Comparison of ENCODE assay signal across 29 cellular contexts in genomic region chr9:135848341-135849047, GRCh38. TPM values are rescaled to one million over a fixed set of nuclear protein-coding genes. Genes with fewer than 3 reads are reported as not detected.
DNase-seq lines count a peak whose midpoint lies in the region; ATAC-seq and TF ChIP-seq lines count a peak whose summit lies in the region.
"Had no signal": no experiment of that assay in that cellular context is flagged by ENCODE, and none has a peak within 500 bp of the region (broad histone marks: within the 10 kb centered on the region; RNA-seq: fewer than 3 reads in every experiment).

No MANE protein-coding gene starts in this region.

- H3K9me3 ChIP-seq in BE2C, result no peaks in the 10 kb centered on the region
- no peaks in the 10 kb centered on the region for H3K9me3 ChIP-seq in IMR-90 (ENCODE audit: control insufficient read depth, insufficient read depth, low read length)
- H3K9me3 ChIP-seq: adrenal gland, HAP-1, right atrium auricular region had no signal

- TF ChIP-seq CTCF in BE2C (IDR thresholded peaks at IDR 0.05; ENCODE audit: low read depth, low read length), result no peak
- no peak for TF ChIP-seq CTCF in IMR-90 (conservative IDR thresholded peaks at IDR 0.05; ENCODE audit: low read depth, low read length)
- TF ChIP-seq CTCF in VCaP (conservative IDR thresholded peaks at IDR 0.05), result no peak
- TF ChIP-seq CTCF in glutamatergic neuron (IDR thresholded peaks at IDR 0.05; ENCODE audit: partially characterized antibody, unreplicated experiment), result no peak

- WGBS in IMR-90 (ENCODE audit: extremely low coverage in 2 of 2, insufficient read length in 1 of 2), 2 experiments, result 83% methylated on average over 3 of the region's 13 CpGs; no CpG with 5 or more reads in 1 of the 2 experiments

- no peak overlapping the region for H3K18ac ChIP-seq in IMR-90 (ENCODE audit: low read depth, low read length)

- intact Hi-C loops in IMR-90 (cut with micrococcal nuclease), result no loop called here

- H2AFZ ChIP-seq in IMR-90 (replicated peaks; ENCODE audit: low read length, poor library complexity), result no peak overlapping the region
- H2AFZ ChIP-seq: parathyroid adenoma had no signal

- CTCF ChIA-PET in IMR-90 (lab: Yijun Ruan, JAX), result no interaction called here

- no TSS peak for BruUV-seq in IMR-90 (replicated peaks; lab: Mats Ljungman, UMichigan)

- H3K36me3 ChIP-seq in BE2C (peaks cover 18% of the 10 kb centered on the region), IMR-90 (ENCODE audit: control insufficient read depth, insufficient read depth, low read length) (peaks cover 21% of the 10 kb centered on the region)
- H3K36me3 ChIP-seq: right atrium auricular region had no signal

- H3K27ac ChIP-seq in IMR-90 (ENCODE audit: insufficient read depth, low read length), result no peak overlapping the region
- peak overlapping the region; percentile 6; the same call in 1 of the 2 replicates for H3K27ac ChIP-seq in VCaP
- H3K27ac ChIP-seq: parathyroid adenoma, right atrium auricular region, thoracic aorta had no signal

- H3K27me3 Mint-ChIP-seq in glutamatergic neuron (ENCODE audit: unreplicated experiment), result peaks cover 4% of the 10 kb centered on the region
- H3K27me3 Mint-ChIP-seq: activated naive CD4-positive, alpha-beta T cell treated with anti-CD3 and anti-CD28 coated beads, Interleukin-2, amount 10 ng/mL, durations not matched to agents 7 days and 5 days; activated T-helper 17 cell treated with anti-CD3 and anti-CD28 coated beads, Interleukin-2, amount 50 U/mL, for 72 hours; CD8-positive, alpha-beta memory T cell; stimulated activated naive CD8-positive, alpha-beta T cell treated with anti-CD3 and anti-CD28 coated beads, Interleukin-15, amount 100 ng/mL, for 72 hours; T-helper 17 cell had no signal

- ATAC-seq in IMR-90 (ENCODE audit: low read depth), result no peak
- no peak for ATAC-seq in HG03280 (IDR thresholded peaks at IDR 0.05; ENCODE audit: unreplicated experiment)
- ATAC-seq: activated T-helper 17 cell treated with anti-CD3 and anti-CD28 coated beads, Interleukin-2, amount 50 U/mL, for 72 hours; left lobe of liver; stimulated activated naive CD8-positive, alpha-beta T cell treated with anti-CD3 and anti-CD28 coated beads, Interleukin-15, amount 100 ng/mL, for 72 hours had no signal

- in situ Hi-C loops in IMR-90 (cut with MboI; ENCODE audit: low sequenced_read_pairs), result no loop called here

- H2BK120ac ChIP-seq in IMR-90 (ENCODE audit: low read depth, low read length), result no peak overlapping the region

- H4K5ac ChIP-seq in IMR-90 (ENCODE audit: low read depth, low read length), result no peak overlapping the region

- H3K9me1 ChIP-seq in IMR-90 (ENCODE audit: insufficient read depth, low read length), result peaks cover 12% of the 10 kb centered on the region

- no peak overlapping the region for H2AK5ac ChIP-seq in IMR-90 (ENCODE audit: low read depth, low read length)

- H3K4me1 Mint-ChIP-seq in glutamatergic neuron (ENCODE audit: low read depth, unreplicated experiment), result peaks cover 13% of the 10 kb centered on the region
- H3K4me1 Mint-ChIP-seq: activated naive CD4-positive, alpha-beta T cell treated with anti-CD3 and anti-CD28 coated beads, Interleukin-2, amount 10 ng/mL, durations not matched to agents 7 days and 5 days had no signal

- no peak for TF ChIP-seq RAD21 in IMR-90 (IDR thresholded peaks at IDR 0.05; ENCODE audit: low read length)

- peak overlapping the region; percentile 42 for H2AK9ac ChIP-seq in IMR-90 (replicated peaks; ENCODE audit: low read depth, low read length, poor library complexity)

- H3K4me3 ChIP-seq in BE2C (ENCODE audit: low read depth, low read length), result no peak overlapping the region
- H3K4me3 ChIP-seq in IMR-90 (ENCODE audit: insufficient read depth, low read depth, low read length), result no peak overlapping the region
- H3K4me3 ChIP-seq: adrenal gland, HAP-1, right atrium auricular region, thoracic aorta had no signal

- dilution Hi-C loops in IMR-90 (cut with HindIII; ENCODE audit: low sequenced_read_pairs, unreplicated experiment), result no loop called here

- H3K79me1 ChIP-seq in IMR-90 (ENCODE audit: low read depth in 1 of 2, low read length in 2 of 2), result peaks cover 18 to 51% of the 10 kb centered on the region in 2 experiments

- no peak overlapping the region for H3K56ac ChIP-seq in IMR-90 (ENCODE audit: extremely low read depth, insufficient read depth, low read length)

- POLR2A ChIA-PET in IMR-90 (lab: Charles Lee; ENCODE audit: unreplicated experiment), result no interaction called here

- H3K36me3 Mint-ChIP-seq in glutamatergic neuron (ENCODE audit: unreplicated experiment), result peaks cover 21% of the 10 kb centered on the region

- no peak overlapping the region for H2BK15ac ChIP-seq in IMR-90 (ENCODE audit: low read depth, low read length)

- H3K4me1 ChIP-seq in BE2C (peaks cover 11% of the 10 kb centered on the region), IMR-90 (ENCODE audit: control insufficient read depth, insufficient read depth, low read length) (peaks cover 7% of the 10 kb centered on the region)
- H3K4me1 ChIP-seq: adrenal gland, HAP-1, parathyroid adenoma, right atrium auricular region had no signal

- H3K4me3 Mint-ChIP-seq in glutamatergic neuron (ENCODE audit: unreplicated experiment), result no peak overlapping the region
- H3K4me3 Mint-ChIP-seq: activated naive CD4-positive, alpha-beta T cell treated with anti-CD3 and anti-CD28 coated beads, Interleukin-2, amount 10 ng/mL, durations not matched to agents 7 days and 5 days; activated T-helper 17 cell treated with anti-CD3 and anti-CD28 coated beads, Interleukin-2, amount 50 U/mL, for 72 hours; stimulated activated naive CD8-positive, alpha-beta T cell treated with anti-CD3 and anti-CD28 coated beads, Interleukin-15, amount 100 ng/mL, for 72 hours; T-helper 17 cell had no signal

- H3K4ac ChIP-seq in IMR-90 (ENCODE audit: low read depth, low read length), result no peak overlapping the region

- H3K23ac ChIP-seq in IMR-90 (ENCODE audit: low read depth, low read length), result no peak overlapping the region

- no peak overlapping the region for H2BK20ac ChIP-seq in IMR-90 (ENCODE audit: low read depth, low read length)

- H3K9me3 Mint-ChIP-seq in glutamatergic neuron (ENCODE audit: unreplicated experiment), result peaks cover 25% of the 10 kb centered on the region

- H3K27ac Mint-ChIP-seq in glutamatergic neuron (ENCODE audit: unreplicated experiment), result peak overlapping the region; percentile 14
- H3K27ac Mint-ChIP-seq: activated naive CD4-positive, alpha-beta T cell treated with anti-CD3 and anti-CD28 coated beads, Interleukin-2, amount 10 ng/mL, durations not matched to agents 7 days and 5 days; activated T-helper 17 cell treated with anti-CD3 and anti-CD28 coated beads, Interleukin-2, amount 50 U/mL, for 72 hours; stimulated activated naive CD8-positive, alpha-beta T cell treated with anti-CD3 and anti-CD28 coated beads, Interleukin-15, amount 100 ng/mL, for 72 hours; T-helper 17 cell had no signal

- no peak overlapping the region for H2BK5ac ChIP-seq in IMR-90 (ENCODE audit: low read depth, low read length, poor library complexity, severe bottlenecking)

- H3K27me3 ChIP-seq in BE2C (no peaks in the 10 kb centered on the region), IMR-90 (ENCODE audit: control insufficient read depth, insufficient read depth, low read length) (no peaks in the 10 kb centered on the region)
- H3K27me3 ChIP-seq: adrenal gland, right atrium auricular region had no signal

- no peak overlapping the region for H3K4me2 ChIP-seq in IMR-90 (ENCODE audit: low read depth, low read length)

- peak; percentile 26 for DNase-seq in BE2C
- no peak for DNase-seq in IMR-90
- DNase-seq in glutamatergic neuron, result no peak
- DNase-seq in NCI-H1105 treated with DMSO at 0.1 percent for 48 hours (lab: John Stamatoyannopoulos, UW), result no peak
- DNase-seq in cortex of kidney (lab: John Stamatoyannopoulos, UW), result no peak
- DNase-seq in stimulated activated CD4-positive, alpha-beta T cell treated with anti-CD3 and anti-CD28 coated beads, Interleukin-4, amount 100 ng/mL, for 24 hours, result no peak
- DNase-seq: activated naive CD4-positive, alpha-beta T cell treated with anti-CD3 and anti-CD28 coated beads, Interleukin-2, amount 10 ng/mL, durations not matched to agents 7 days and 5 days; adrenal gland; CD8-positive, alpha-beta memory T cell; DMS 273 treated with DMSO at 0.1 percent for 48 hours; effector memory CD4-positive, alpha-beta T cell; erythroblast; NCI-H1092; NCI-H187; NCI-H446 treated with DMSO at 0.1 percent for 48 hours; NCI-H774; small intestine; stimulated activated CD4-positive, alpha-beta T cell treated with anti-CD3 and anti-CD28 coated beads, Interleukin-1b, Interleukin-23, amount 100 ng/mL, for 48 hours; stimulated activated CD8-positive, alpha-beta memory T cell treated with anti-CD3 and anti-CD28 coated beads, Interleukin-4, amount 100 ng/mL, for 48 hours; stimulated activated naive CD8-positive, alpha-beta T cell treated with anti-CD3 and anti-CD28 coated beads, Interleukin-15, amount 100 ng/mL, for 72 hours; T-helper 17 cell had no signal

- no peak overlapping the region for H4K8ac ChIP-seq in IMR-90 (ENCODE audit: low read depth in 2 of 2, low read length in 2 of 2)

- H3K9ac ChIP-seq in IMR-90 (ENCODE audit: low read depth, low read length), result no peak overlapping the region
- H3K9ac ChIP-seq: parathyroid adenoma had no signal

- peaks cover 19% of the 10 kb centered on the region for H4K20me1 ChIP-seq in IMR-90 (ENCODE audit: insufficient read depth, low read length)

- H3K14ac ChIP-seq in IMR-90 (replicated peaks; ENCODE audit: low read depth, low read length), result no peak overlapping the region

- H4K91ac ChIP-seq in IMR-90 (ENCODE audit: insufficient read depth, low read depth, low read length), result no peak overlapping the region

- TF ChIP-seq POLR2A in IMR-90 (IDR thresholded peaks at IDR 0.05; ENCODE audit: low read depth, low read length), result no peak

TF ChIP-seq in IMR-90, 13 proteins besides CTCF, POLR2A, EP300 and RAD21 (continues in another document):
- TF ChIP-seq CEBPB (IDR thresholded peaks at IDR 0.05; ENCODE audit: low read depth, low read length) (no peak), RFX5 (IDR thresholded peaks at IDR 0.05; ENCODE audit: low read depth, low read length) (no peak), BHLHE40 (IDR thresholded peaks at IDR 0.05; ENCODE audit: low read depth, low read length) (no peak), FOS (IDR thresholded peaks at IDR 0.05; ENCODE audit: low read depth, low read length) (no peak), MAFK (IDR thresholded peaks at IDR 0.05; ENCODE audit: low read depth, low read length) (no peak), SMC3 (IDR thresholded peaks at IDR 0.05; ENCODE audit: low read depth, low read length) (no peak)

RNA-seq across cellular contexts. Expression of gene CAMSAP1, which starts 58.9 kb away (rescaled TPM):
- 42.9 TPM for polyA plus RNA-seq in BE2C (2012; ENCODE audit: insufficient read depth, insufficient read length, low read depth)
- total RNA-seq in IMR-90 (2012; rRNA removed), result 19.5 and 21.1 TPM in 2 replicates
- 8.2 and 8.6 TPM in 2 replicates for polyA plus RNA-seq in IMR-90 (2012; rRNA removed)
- 5.5 and 9.6 TPM in 2 replicates for polyA plus RNA-seq in IMR-90 (2012; cell fraction: cytosol; rRNA removed)
- polyA plus RNA-seq in IMR-90 (2012; cell fraction: nucleus; rRNA removed; ENCODE audit: low replicate concordance), result 8.9 and 9.8 TPM in 2 replicates
- total RNA-seq in glutamatergic neuron (ENCODE audit: unreplicated experiment), result 150 TPM
